In the genomic region with DNA sequence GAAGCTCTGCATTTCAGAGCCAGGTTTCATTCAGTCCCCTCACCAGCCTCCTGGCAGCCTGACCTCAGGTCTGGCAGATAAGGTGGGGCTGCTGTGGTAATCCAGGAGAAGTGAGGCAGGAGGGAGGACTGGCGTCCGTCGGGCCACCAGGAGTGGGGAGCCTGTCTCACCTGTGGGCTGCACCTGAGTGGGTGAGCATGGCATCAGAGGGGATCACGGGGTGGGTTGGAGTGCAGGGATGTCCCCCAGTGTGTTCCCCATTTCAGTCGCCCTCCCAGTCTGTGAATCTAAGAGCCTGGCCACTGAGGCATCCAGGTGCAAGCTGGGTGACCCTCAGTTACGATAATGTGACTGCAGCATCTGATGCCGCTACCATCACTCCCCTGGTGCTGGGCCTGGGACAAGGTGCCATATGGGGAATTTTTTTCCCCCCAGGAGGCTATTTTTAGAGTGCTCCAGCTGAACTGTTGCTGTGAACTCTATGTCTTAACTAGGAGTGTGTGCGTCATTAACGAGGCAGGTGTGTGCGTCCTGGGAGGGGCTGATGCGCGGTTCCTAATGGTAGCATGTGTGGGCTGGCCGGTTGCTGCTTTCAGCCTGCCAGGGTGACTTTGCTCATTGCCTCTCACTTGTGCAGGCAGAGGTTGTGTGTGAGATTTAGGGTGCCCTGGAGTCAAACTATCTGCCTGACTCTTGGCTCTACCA, we compare ENCODE assay signal across 20 cellular contexts.
DNase-seq lines count a peak whose midpoint lies in the region; ATAC-seq, FAIRE-seq and TF ChIP-seq lines count a peak whose summit lies in the region.
"Had no signal": no experiment of that assay in that cellular context is flagged by ENCODE, and none has a peak within 500 bp of the region (broad histone marks: within the 10 kb centered on the region; RNA-seq: fewer than 3 reads in every experiment).

No MANE protein-coding gene starts in this region.

- 91% methylated on average over 13 of the region's 13 CpGs; no CpG with 5 or more reads in 1 of the 2 experiments for whole genome bisulfite sequencing in H1 (ENCODE audit: extremely low coverage in 1 of 2, insufficient coverage in 1 of 2, insufficient read length in 1 of 2, insufficient replicate concordance in 2 of 2, low coverage in 1 of 2, low lambda C conversion rate in 2 of 2, missing lambda C conversion rate in 1 of 2), 2 experiments

- H3K4me3 ChIP-seq in H1 (ENCODE audit: extremely low read depth in 1 of 4, insufficient read depth in 2 of 4, low read depth in 3 of 4, low read length in 4 of 4), result no peak overlapping the region
- H3K4me3 ChIP-seq: hepatocyte, SJSA1 had no signal

- H3K56ac ChIP-seq in H1 (replicated peaks; ENCODE audit: insufficient read length, low read depth, low read length), result no peak overlapping the region

- no peaks in the 10 kb centered on the region for H3K9me3 ChIP-seq in H1 (ENCODE audit: insufficient read depth in 2 of 2, low read depth in 1 of 2, low read length in 1 of 2)
- H3K9me3 ChIP-seq: BE2C, Caco-2, SJSA1 had no signal

- no peak overlapping the region for H2AFZ ChIP-seq in H1 (ENCODE audit: low read length)
- H2AFZ ChIP-seq: hepatocyte had no signal

- intact Hi-C loops in left colon (cut with DNase I, micrococcal nuclease), result no loop called here

- TF ChIP-seq EP300 in H1 (IDR thresholded peaks at IDR 0.05; ENCODE audit: borderline replicate concordance in 1 of 2, low read depth in 2 of 2, low read length in 2 of 2), result no peak

- H2BK5ac ChIP-seq in H1 (ENCODE audit: low read depth, low read length), result no peak overlapping the region

- no peaks in the 10 kb centered on the region for H3K23me2 ChIP-seq in H1 (ENCODE audit: low read depth, low read length)

- H3K9ac ChIP-seq in H1 (replicated peaks in 1 of 4; ENCODE audit: extremely low read depth in 1 of 4, low read depth in 3 of 4, low read length in 3 of 4), result no peak overlapping the region

- 0 out of 2 replicates have a peak overlapping the region, but pooled peaks have one; percentile 62 for H2BK15ac ChIP-seq in H1 (ENCODE audit: low read length)

- H3K23ac ChIP-seq in H1 (ENCODE audit: insufficient read length), result no peak overlapping the region

- no peak overlapping the region for H4K91ac ChIP-seq in H1 (replicated peaks; ENCODE audit: insufficient read length, low read length)

- no peak for TF ChIP-seq RAD21 in H1 (IDR thresholded peaks at IDR 0.05 in 1 of 2, conservative IDR thresholded peaks at IDR 0.05 in 1 of 2; ENCODE audit: low read depth in 2 of 2, low read length in 2 of 2)

- no peak overlapping the region for H2BK12ac ChIP-seq in H1 (ENCODE audit: low read depth, low read length)

- no peak overlapping the region for H2BK20ac ChIP-seq in H1 (ENCODE audit: low read length)

- no peak for TF ChIP-seq POLR2A in H1 (IDR thresholded peaks at IDR 0.05; ENCODE audit: control extremely low read depth in 1 of 2, low read depth in 2 of 2, low read length in 2 of 2)

- POLR2A ChIA-PET in H1 (lab: Charles Lee; ENCODE audit: partially characterized antibody), result interaction anchor here (1.8 kb wide), 1 partner anchor 30 kb away, joined by 3 read pairs; no protein-coding TSS in a partner anchor

- no peak overlapping the region for H2AK5ac ChIP-seq in H1 (ENCODE audit: low read depth, low read length)

- CTCF ChIA-PET in H1 (lab: Charles Lee; ENCODE audit: partially characterized antibody), result interaction anchor here (1.2 kb wide), 2 partner anchors 12 to 123 kb away, joined by 3 read pairs; no protein-coding TSS in a partner anchor

- no peak overlapping the region for H3K14ac ChIP-seq in H1 (ENCODE audit: insufficient read length)

- ATAC-seq in left colon (peak; percentile 26), GM19023 (IDR thresholded peaks at IDR 0.05; ENCODE audit: unreplicated experiment) (no peak)

- no peaks in the 10 kb centered on the region for H3K79me1 ChIP-seq in H1 (ENCODE audit: low read depth, low read length)

- H3K27me3 ChIP-seq in H1 (replicated peaks in 1 of 4; ENCODE audit: control insufficient read depth in 3 of 4, extremely low read depth in 1 of 4, insufficient read depth in 3 of 4, low read length in 3 of 4), result no peaks in the 10 kb centered on the region
- H3K27me3 ChIP-seq: BE2C, SJSA1 had no signal

- H3K79me2 ChIP-seq in H1 (ENCODE audit: control insufficient read depth in 1 of 2, insufficient read depth in 2 of 2, low read length in 2 of 2), result no peaks in the 10 kb centered on the region
- H3K79me2 ChIP-seq: hepatocyte had no signal

- FAIRE-seq in H1 (lab: Jason Lieb, UNC), result no peak
- FAIRE-seq: A204.1, colon, GM18507 had no signal

- no peaks in the 10 kb centered on the region for H3K36me3 ChIP-seq in H1 (ENCODE audit: control insufficient read depth in 2 of 4, insufficient read depth in 4 of 4, low read length in 3 of 4)
- H3K36me3 ChIP-seq: BE2C, SJSA1 had no signal

- H4K5ac ChIP-seq in H1 (ENCODE audit: insufficient read length, low read depth, low read length), result no peak overlapping the region

- H2BK120ac ChIP-seq in H1 (replicated peaks; ENCODE audit: low read depth, low read length), result no peak overlapping the region

- H4K20me1 ChIP-seq in H1 (replicated peaks in 1 of 2; ENCODE audit: control insufficient read depth in 1 of 2, insufficient read depth in 2 of 2, low read length in 2 of 2), result no peaks in the 10 kb centered on the region

- H3K4ac ChIP-seq in H1 (replicated peaks; ENCODE audit: insufficient read length, low read depth, low read length), result no peak overlapping the region

- TF ChIP-seq CTCF in H1 (IDR thresholded peaks at IDR 0.05; ENCODE audit: control extremely low read depth in 1 of 3, insufficient read depth in 1 of 3, low read depth in 1 of 3, low read length in 3 of 3), result no peak

- no peak overlapping the region for H4K8ac ChIP-seq in H1 (ENCODE audit: extremely low read depth, insufficient read depth, low read length)

- peaks cover 0 to 5% (median 1%) of the 10 kb centered on the region in 4 experiments; a peak in 2 of 7 replicates for H3K4me1 ChIP-seq in H1 (replicated peaks in 1 of 4; ENCODE audit: control insufficient read depth in 3 of 4, insufficient read depth in 4 of 4, low read length in 3 of 4)
- H3K4me1 ChIP-seq: BE2C, Caco-2, SJSA1 had no signal

- H3K18ac ChIP-seq in H1 (ENCODE audit: extremely low read depth, low read length), result no peak overlapping the region

- DNase-seq in NCI-H1105 treated with DMSO at 0.1 percent for 48 hours (lab: John Stamatoyannopoulos, UW) (peak; percentile 12), NCI-H1105 (lab: John Stamatoyannopoulos, UW) (no peak), NCI-H2171 treated with DMSO at 0.1 percent for 48 hours (lab: John Stamatoyannopoulos, UW) (peak; percentile 95), H1 (ENCODE audit: low read depth in 1 of 2, low spot score in 2 of 2) (no peak), left colon (no peak), NCI-H2029 (lab: John Stamatoyannopoulos, UW) (no peak), glomerular visceral epithelial cell (ENCODE audit: extremely low spot score) (no peak)
- DNase-seq: activated CD4-positive, alpha-beta T cell treated with anti-CD3 and anti-CD28 coated beads, Interleukin-2, amount 10 ng/mL, durations not matched to agents 7 days and 5 days; BE2C; Caco-2; islet precursor cell; naive B cell; NCI-H1092; NCI-H526 treated with DMSO at 0.1 percent for 48 hours had no signal

- no peak overlapping the region for H3K27ac ChIP-seq in H1 (ENCODE audit: low read depth, low read length)
- H3K27ac ChIP-seq: hepatocyte, SJSA1 had no signal

- H3K4me2 ChIP-seq in H1 (ENCODE audit: insufficient read depth in 1 of 2, low read depth in 2 of 2, low read length in 2 of 2), result no peak overlapping the region
- H3K4me2 ChIP-seq: hepatocyte had no signal

TF ChIP-seq in H1, 55 proteins besides CTCF, POLR2A, EP300 and RAD21:
- TF ChIP-seq SRF (IDR thresholded peaks at IDR 0.05; ENCODE audit: low read depth, low read length) (no peak), BRCA1 (IDR thresholded peaks at IDR 0.05; ENCODE audit: low read depth, low read length) (no peak), GTF2F1 (IDR thresholded peaks at IDR 0.05; ENCODE audit: borderline replicate concordance, low read depth, low read length) (no peak), KDM5A (IDR thresholded peaks at IDR 0.05; ENCODE audit: low read length) (no peak), CBX5 (IDR thresholded peaks at IDR 0.05; ENCODE audit: low read depth, low read length) (no peak), PHF8 (conservative IDR thresholded peaks at IDR 0.05; ENCODE audit: low read depth, low read length) (no peak), CEBPB (IDR thresholded peaks at IDR 0.05; ENCODE audit: low read depth, low read length) (no peak)

Comparison
In these comparisons a context has a peak if more than half of its experiments do, and no peak if none do; other contexts are left out.
1. DNase-seq: peak in NCI-H1105 treated with DMSO at 0.1 percent for 48 hours (single experiment) and NCI-H2171 treated with DMSO at 0.1 percent for 48 hours (single experiment); none in NCI-H1105 (single experiment), H1 (0 of 2), left colon (0 of 2), NCI-H2029 (single experiment) and glomerular visceral epithelial cell (single experiment).